ENCODE assay signal across 8 cellular contexts in genomic region chr4:48270516-48270897, GRCh38. TPM values are rescaled to one million over a fixed set of nuclear protein-coding genes. Genes with fewer than 3 reads are reported as not detected.
DNase-seq lines count a peak whose midpoint lies in the region; ATAC-seq and TF ChIP-seq lines count a peak whose summit lies in the region.

No MANE protein-coding gene starts in this region.

- H3K23ac ChIP-seq in H9 (ENCODE audit: insufficient read length, low read depth, low read length) = no peak overlapping the region

- DNase-seq in H9 (no peak), T-helper 17 cell (no peak), left ventricle myocardium superior (no peak), DMS153 (lab: John Stamatoyannopoulos, UW) (no peak), islet precursor cell (no peak), kidney tubule cell (ENCODE audit: low spot score) (no peak), NCI-H2171 (lab: John Stamatoyannopoulos, UW) (no peak)

- no peak overlapping the region for H2BK15ac ChIP-seq in H9 (ENCODE audit: low read depth, low read length)

- H2AFZ ChIP-seq in H9 (ENCODE audit: low read length) = no peak overlapping the region

- H4K91ac ChIP-seq in H9 (ENCODE audit: insufficient read length, low read depth, low read length) = no peak overlapping the region

- H3K18ac ChIP-seq in H9 (ENCODE audit: insufficient read length, low read depth, low read length) = no peak overlapping the region

- H3K4me3 Mint-ChIP-seq in H9 (peak overlapping the region; percentile 87 to 95), T-helper 17 cell (peak overlapping the region; percentile 95)

- H4K5ac ChIP-seq in H9 (ENCODE audit: insufficient read length, low read depth, low read length) = no peak overlapping the region

- peaks cover 6% of the 10 kb centered on the region; the same call in 1 of the 2 replicates for H3K27me3 Mint-ChIP-seq in H9 (ENCODE audit: low read depth)
- H3K27me3 Mint-ChIP-seq in T-helper 17 cell = peaks cover 3% of the 10 kb centered on the region

- H2BK12ac ChIP-seq in H9 (ENCODE audit: insufficient read length, low read depth, low read length) = no peak overlapping the region

- H3K27me3 ChIP-seq in H9 (ENCODE audit: insufficient read depth, low read length) (no peaks in the 10 kb centered on the region), skeletal muscle tissue (ENCODE audit: control insufficient read depth in 3 of 3, insufficient read depth in 3 of 3, low read length in 3 of 3) (no peaks in the 10 kb centered on the region)

- peaks cover 2 to 12% (median 6%) of the 10 kb centered on the region in 3 experiments; a peak in 6 of 7 replicates for H3K36me3 Mint-ChIP-seq in H9 (ENCODE audit: insufficient read depth in 1 of 3, low read depth in 3 of 3)
- H3K36me3 Mint-ChIP-seq in T-helper 17 cell (ENCODE audit: low read depth) = no peaks in the 10 kb centered on the region

- no peaks in the 10 kb centered on the region for H4K20me1 ChIP-seq in H9 (ENCODE audit: control insufficient read depth, insufficient read depth, insufficient read length)

- no peak overlapping the region for H3K9ac ChIP-seq in H9 (ENCODE audit: extremely low read depth, insufficient read length, low read length)
- H3K9ac ChIP-seq in skeletal muscle tissue (ENCODE audit: low read depth in 1 of 3, low read length in 3 of 3) = peak overlapping the region; percentile 87 to 88 (median 88)

- peaks cover 11 to 14% of the 10 kb centered on the region in 2 experiments for H3K9me3 Mint-ChIP-seq in H9

- no peak overlapping the region for H3K4ac ChIP-seq in H9 (ENCODE audit: low read depth, low read length)

- no peaks in the 10 kb centered on the region for H3K36me3 ChIP-seq in skeletal muscle tissue (ENCODE audit: control insufficient read depth in 3 of 3, insufficient read depth in 3 of 3, low read length in 3 of 3)

- peak overlapping the region; percentile 36 for H3K4me2 ChIP-seq in H9 (ENCODE audit: insufficient read depth, insufficient read length, low read length)

- no peaks in the 10 kb centered on the region for H3K79me1 ChIP-seq in H9 (ENCODE audit: insufficient read depth, low read depth, low read length, poor library complexity, severe bottlenecking)

- no peak for TF ChIP-seq CTCF in H9 (conservative IDR thresholded peaks at IDR 0.05)

- no peaks in the 10 kb centered on the region for H3K79me2 ChIP-seq in H9 (ENCODE audit: insufficient read depth, low read length)

- intact Hi-C loops in left ventricle myocardium superior (cut with micrococcal nuclease) = loop anchor here (10.0 kb wide), 1 partner anchor 126 kb away; no protein-coding TSS in a partner anchor

- H3K4me1 ChIP-seq in H9 (ENCODE audit: insufficient read depth, low read length) = no peaks in the 10 kb centered on the region
- H3K4me1 ChIP-seq in skeletal muscle tissue (ENCODE audit: control insufficient read depth in 3 of 3, insufficient read depth in 3 of 3, low read length in 3 of 3) = peaks cover 0 to 11% (median 0%) of the 10 kb centered on the region in 3 donors

- no CpG with 5 or more reads among the region's 3 CpGs for WGBS in H9 (ENCODE audit: extremely low coverage, insufficient read length, low lambda C conversion rate)

- no peaks in the 10 kb centered on the region for H3K23me2 ChIP-seq in H9 (ENCODE audit: insufficient read length, low read depth, low read length, poor library complexity, severe bottlenecking)

- no peak overlapping the region for H2BK20ac ChIP-seq in H9 (ENCODE audit: low read depth, low read length, poor library complexity, severe bottlenecking)

- no peak overlapping the region for H2BK120ac ChIP-seq in H9 (ENCODE audit: low read depth, low read length, poor library complexity, severe bottlenecking)

- H2AK5ac ChIP-seq in H9 (ENCODE audit: insufficient read length, low read length) = no peak overlapping the region

- H3T11ph ChIP-seq in H9 (ENCODE audit: low read length) = no peak overlapping the region

- H3K4me1 Mint-ChIP-seq in H9 (peaks cover 12 to 17% of the 10 kb centered on the region in 2 experiments; a peak in 3 of 4 replicates), T-helper 17 cell (peaks cover 4% of the 10 kb centered on the region)

- H3K56ac ChIP-seq in H9 (ENCODE audit: insufficient read length, low read depth, low read length) = no peak overlapping the region

- H3K14ac ChIP-seq in H9 (ENCODE audit: insufficient read depth, low read length) = no peak overlapping the region

- H3K9me3 ChIP-seq in H9 (ENCODE audit: control insufficient read depth, low read depth, low read length) = no peaks in the 10 kb centered on the region
- no peaks in the 10 kb centered on the region for H3K9me3 ChIP-seq in T-helper 17 cell (ENCODE audit: control insufficient read depth, low read length, poor library complexity, severe bottlenecking)
- no peaks in the 10 kb centered on the region for H3K9me3 ChIP-seq in skeletal muscle tissue (ENCODE audit: control insufficient read depth in 3 of 3, low read length in 3 of 3)

- H3K27ac Mint-ChIP-seq in H9 (no peak overlapping the region; a peak in 1 of 7 replicates), T-helper 17 cell (peak overlapping the region; percentile 56)

- no peak overlapping the region for H2BK5ac ChIP-seq in H9 (ENCODE audit: insufficient read length, low read length)

- H3K27ac ChIP-seq in H9 (ENCODE audit: insufficient read length, low read depth, low read length) (no peak overlapping the region), skeletal muscle tissue (ENCODE audit: low read depth, low read length) (peak overlapping the region; percentile 86)

- ATAC-seq in T-helper 17 cell (no peak), left ventricle myocardium superior (peak; percentile 1)

- H4K8ac ChIP-seq in H9 (replicated peaks; ENCODE audit: insufficient read length, low read depth, low read length) = no peak overlapping the region

- peak overlapping the region; percentile 76 to 95 (median 83) for H3K4me3 ChIP-seq in skeletal muscle tissue (ENCODE audit: low read length in 3 of 3)

RNA-seq across cellular contexts. Expression of gene TEC, which starts 0.9 kb away (rescaled TPM):
- total RNA-seq in H9 (2021) (1.7 and 1.8 TPM in 2 replicates), T-helper 17 cell (1 to 10 TPM; 2.3 to 2.4 TPM), left ventricle myocardium superior (2.2 TPM), skeletal muscle tissue (0.52 TPM)
